Comparison of ENCODE assay signal across 8 cellular contexts in the genomic region with DNA sequence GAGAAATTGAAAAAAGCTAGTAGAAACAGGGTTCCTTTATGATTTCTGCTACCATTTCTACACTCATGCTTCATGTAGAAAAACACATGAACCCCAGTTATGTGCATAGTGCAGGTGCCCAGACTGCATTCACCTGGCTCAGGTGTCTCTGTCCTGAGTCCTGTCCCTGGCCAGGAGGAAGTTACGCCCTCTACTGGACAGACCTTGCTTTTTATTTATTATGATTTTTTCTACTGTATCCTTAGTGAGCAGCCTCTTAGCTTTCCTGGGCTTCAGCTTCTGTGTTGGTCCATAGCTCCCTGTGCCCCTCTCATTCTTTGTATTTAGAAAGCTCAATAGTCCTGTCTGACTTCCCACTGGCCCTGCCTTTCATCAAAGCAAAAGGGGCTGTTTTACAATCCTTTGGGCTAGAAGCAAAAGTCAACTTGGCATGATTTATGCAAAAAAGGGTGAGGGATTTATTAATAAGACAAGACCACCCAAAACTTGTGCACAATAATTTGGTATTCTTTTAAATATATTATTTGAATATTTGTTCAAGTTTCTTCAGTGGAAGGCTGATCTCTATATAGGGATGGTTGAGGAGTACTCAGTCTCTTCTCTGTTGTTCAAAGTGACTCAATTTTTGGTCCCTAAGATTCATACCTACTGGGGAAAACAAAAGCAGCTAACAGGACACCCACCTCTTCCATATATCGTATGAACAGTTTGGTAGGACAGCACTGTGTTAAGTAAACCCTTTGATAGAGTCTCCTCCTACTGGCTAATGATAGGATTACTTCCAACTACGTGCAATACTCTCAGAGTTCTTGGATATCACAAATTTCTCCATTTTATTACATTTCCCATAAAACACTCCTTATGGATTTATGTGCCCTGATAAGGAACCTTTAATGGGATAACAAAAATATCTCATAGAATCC.
A peak's percentile ranks its signal among the peaks of the same experiment; 100 is the strongest.
DNase-seq lines count a peak whose midpoint lies in the region; ATAC-seq and TF ChIP-seq lines count a peak whose summit lies in the region.

No MANE protein-coding gene starts in this region.

- H3K4me1 ChIP-seq in KMS-11 (ENCODE audit: low read depth, poor library complexity, severe bottlenecking) (no peaks in the 10 kb centered on the region), body of pancreas (peaks cover 11% of the 10 kb centered on the region)

- H3K79me2 ChIP-seq in KMS-11 (ENCODE audit: insufficient read depth, low read depth) = no peaks in the 10 kb centered on the region

- no peak overlapping the region for H3K9ac ChIP-seq in KMS-11

- ATAC-seq in body of pancreas (peak; percentile 83), GM21825 (IDR thresholded peaks at IDR 0.05; ENCODE audit: unreplicated experiment) (no peak), HG02623 (IDR thresholded peaks at IDR 0.05; ENCODE audit: unreplicated experiment) (no peak)

- intact Hi-C loops in body of pancreas (cut with DNase I) (loop anchor here (5.0 kb wide), 1 partner anchor 468 kb away; no protein-coding TSS in a partner anchor), posterior cingulate gyrus (cut with DNase I) (loop anchor here (1.0 to 10.0 kb wide), 3 partner anchors 470 to 790 kb away; no protein-coding TSS in a partner anchor)

- no peaks in the 10 kb centered on the region for H3K36me3 ChIP-seq in GM06990 (ENCODE audit: control insufficient read depth, insufficient read depth, low read length)
- H3K36me3 ChIP-seq in KMS-11 (ENCODE audit: insufficient read depth) = no peaks in the 10 kb centered on the region
- H3K36me3 ChIP-seq in body of pancreas (replicated peaks in 1 of 2; ENCODE audit: insufficient read depth in 1 of 2, low read depth in 2 of 2) = no peaks in the 10 kb centered on the region

- H4K20me1 ChIP-seq in KMS-11 (ENCODE audit: insufficient read depth) = no peaks in the 10 kb centered on the region

- no peak overlapping the region for H3K27ac ChIP-seq in KMS-11
- no peak overlapping the region for H3K27ac ChIP-seq in body of pancreas

- TF ChIP-seq CTCF in GM06990 (IDR thresholded peaks at IDR 0.05; ENCODE audit: insufficient read depth, low read length, poor library complexity, severe bottlenecking) (peak; percentile 71), KMS-11 (conservative IDR thresholded peaks at IDR 0.05; ENCODE audit: low read depth, low read length) (peak; percentile 58), body of pancreas (IDR thresholded peaks at IDR 0.05) (peak; percentile 35 to 59 (median 52))

- WGBS in body of pancreas, 2 donors = 10% methylated on average over 3 of the region's 3 CpGs

- no peak for TF ChIP-seq POLR2A in body of pancreas (IDR thresholded peaks at IDR 0.05)

- no peak overlapping the region for H3K4me2 ChIP-seq in KMS-11

- H2AFZ ChIP-seq in KMS-11 (ENCODE audit: low read depth) = no peak overlapping the region

- H3K4me3 ChIP-seq in GM06990 (replicated peaks; ENCODE audit: low read depth, low read length) (no peak overlapping the region), KMS-11 (IDR thresholded peaks at IDR 0.05; ENCODE audit: insufficient read depth, low read depth, low read length) (no peak overlapping the region), body of pancreas (no peak overlapping the region)

- DNase-seq in GM06990 (ENCODE audit: extremely low read depth, insufficient read length) (no peak), body of pancreas (peak; percentile 24 to 49 (median 37)), left kidney (ENCODE audit: low read depth, low spot score) (peak; percentile 61), posterior cingulate gyrus (no peak)
- DNase-seq in effector CD4-positive, alpha-beta T cell = no peak

- H3K27me3 ChIP-seq in GM06990 (replicated peaks; ENCODE audit: control insufficient read depth, insufficient read depth, low read length) = no peaks in the 10 kb centered on the region; the same call in 1 of the 2 replicates
- no peaks in the 10 kb centered on the region for H3K27me3 ChIP-seq in KMS-11 (ENCODE audit: insufficient read depth, low read depth)
- no peaks in the 10 kb centered on the region for H3K27me3 ChIP-seq in body of pancreas

- H3K9me3 ChIP-seq in body of pancreas = no peaks in the 10 kb centered on the region

Comparison
In these comparisons a context has a peak if more than half of its experiments do, and no peak if none do; other contexts are left out.
1. DNase-seq: peak in body of pancreas (4 of 4) and left kidney (single experiment); none in GM06990 (single experiment), effector CD4-positive, alpha-beta T cell (single experiment) and posterior cingulate gyrus (0 of 10).
2. Peak in every context shown above with its lines, with median percentiles within 50 percentile points of each other: CTCF ChIP-seq.